ENCODE assay signal across 10 cellular contexts in genomic region chr13:44117351-44117750, GRCh38.
DNase-seq lines count a peak whose midpoint lies in the region; ATAC-seq, FAIRE-seq and TF ChIP-seq lines count a peak whose summit lies in the region.
"Had no signal": no experiment of that assay in that cellular context is flagged by ENCODE, and none has a peak within 500 bp of the region (broad histone marks: within the 10 kb centered on the region; RNA-seq: fewer than 3 reads in every experiment).

No MANE protein-coding gene starts in this region.

- no peak overlapping the region for H3K14ac ChIP-seq in IMR-90 (replicated peaks; ENCODE audit: low read depth, low read length)

- no peaks in the 10 kb centered on the region for H3K27me3 Mint-ChIP-seq in central memory CD8-positive, alpha-beta T cell

- WGBS in IMR-90 (ENCODE audit: extremely low coverage in 2 of 2, insufficient read length in 1 of 2), 2 experiments = 0% methylated on average over 1 of the region's 3 CpGs; no CpG with 5 or more reads in 1 of the 2 experiments
- WGBS in right lobe of liver (ENCODE audit: insufficient coverage, low coverage, low lambda C conversion rate, missing lambda C conversion rate) = 4% methylated on average over 3 of the region's 3 CpGs
- WGBS in ovary, 3 donors = 9 to 15% (median 10%) methylated on average over 3 of the region's 3 CpGs

- no peak overlapping the region for H2BK15ac ChIP-seq in IMR-90 (ENCODE audit: low read depth, low read length)

- DNase-seq in IMR-90 = peak; percentile 48
- DNase-seq in central memory CD8-positive, alpha-beta T cell (ENCODE audit: low spot score in 2 of 2) = no peak
- no peak for DNase-seq in right lobe of liver
- DNase-seq in NCI-H2196 (lab: John Stamatoyannopoulos, UW; ENCODE audit: unreplicated experiment) = no peak
- DNase-seq in ovary = no peak
- no peak for DNase-seq in NCI-H128 (lab: John Stamatoyannopoulos, UW; ENCODE audit: unreplicated experiment)
- no peak for DNase-seq in GM12891 (ENCODE audit: insufficient read length, low spot score)
- DNase-seq: PC-9 had no signal

- H3K79me1 ChIP-seq in IMR-90 (ENCODE audit: low read depth in 1 of 2, low read length in 2 of 2) = no peaks in the 10 kb centered on the region

- H3K79me2 ChIP-seq in ACC112 (ENCODE audit: control insufficient read depth, insufficient read depth, low read length, unreplicated experiment) = no peaks in the 10 kb centered on the region

- H3K9me3 ChIP-seq in IMR-90 (ENCODE audit: control insufficient read depth, insufficient read depth, low read length) (no peaks in the 10 kb centered on the region), right lobe of liver (no peaks in the 10 kb centered on the region), ovary (no peaks in the 10 kb centered on the region)
- H3K9me3 ChIP-seq: neutrophil had no signal

- TF ChIP-seq POLR2A in IMR-90 (IDR thresholded peaks at IDR 0.05; ENCODE audit: low read depth, low read length) = no peak
- TF ChIP-seq POLR2A in right lobe of liver (IDR thresholded peaks at IDR 0.05) = no peak
- TF ChIP-seq POLR2A in ovary (IDR thresholded peaks at IDR 0.05) = no peak
- TF ChIP-seq POLR2A in GM12891 (IDR thresholded peaks at IDR 0.05; ENCODE audit: low read depth, low read length) = no peak

- no peak overlapping the region for H2BK120ac ChIP-seq in IMR-90 (ENCODE audit: low read depth, low read length)

- intact Hi-C loops in IMR-90 (cut with micrococcal nuclease) = no loop called here
- intact Hi-C loops in right lobe of liver (cut with DNase I) = no loop called here
- intact Hi-C loops in ovary (cut with DNase I) = no loop called here

- no peak overlapping the region for H3K9ac ChIP-seq in IMR-90 (ENCODE audit: low read depth, low read length)

- H2AFZ ChIP-seq in ACC112 (ENCODE audit: low read length, unreplicated experiment) (peak overlapping the region; percentile 33), IMR-90 (replicated peaks; ENCODE audit: low read length, poor library complexity) (no peak overlapping the region)
- H2AFZ ChIP-seq: PC-9 had no signal

- no peak for TF ChIP-seq EP300 in ovary (IDR thresholded peaks at IDR 0.05)

- no peak overlapping the region for H2AK5ac ChIP-seq in IMR-90 (ENCODE audit: low read depth, low read length)

- H3K36me3 Mint-ChIP-seq in central memory CD8-positive, alpha-beta T cell (ENCODE audit: insufficient read depth) = peaks cover 2% of the 10 kb centered on the region

- no peak overlapping the region for H3K4ac ChIP-seq in IMR-90 (ENCODE audit: low read depth, low read length)

- H4K8ac ChIP-seq in IMR-90 (ENCODE audit: low read depth in 2 of 2, low read length in 2 of 2) = peak overlapping the region in 1 of 2 experiments; percentile 44; a peak in 1 of 4 replicates

- in situ Hi-C loops in IMR-90 (cut with MboI; ENCODE audit: low sequenced_read_pairs) = no loop called here

- FAIRE-seq in GM12891 (lab: Jason Lieb, UNC) = no peak

- no peak for TF ChIP-seq RAD21 in IMR-90 (IDR thresholded peaks at IDR 0.05; ENCODE audit: low read length)

- no peak overlapping the region for H4K5ac ChIP-seq in IMR-90 (ENCODE audit: low read depth, low read length)

- no peak overlapping the region for H3K4me3 ChIP-seq in ACC112 (ENCODE audit: low read depth, low read length)
- H3K4me3 ChIP-seq in IMR-90 (ENCODE audit: insufficient read depth, low read depth, low read length) = no peak overlapping the region
- H3K4me3 ChIP-seq in right lobe of liver = no peak overlapping the region
- H3K4me3 ChIP-seq in ovary = no peak overlapping the region
- H3K4me3 ChIP-seq: PC-9 had no signal

- no peaks in the 10 kb centered on the region for H4K20me1 ChIP-seq in IMR-90 (ENCODE audit: insufficient read depth, low read length)

- peak overlapping the region; percentile 4; the same call in 1 of the 2 replicates for H3K18ac ChIP-seq in IMR-90 (ENCODE audit: low read depth, low read length)

- peaks cover 6% of the 10 kb centered on the region; the same call in 1 of the 2 replicates for H3K9me1 ChIP-seq in IMR-90 (ENCODE audit: insufficient read depth, low read length)

- H3K27me3 ChIP-seq in ACC112 (ENCODE audit: insufficient read depth, low read length) = no peaks in the 10 kb centered on the region
- no peaks in the 10 kb centered on the region for H3K27me3 ChIP-seq in IMR-90 (ENCODE audit: control insufficient read depth, insufficient read depth, low read length)
- no peaks in the 10 kb centered on the region for H3K27me3 ChIP-seq in right lobe of liver
- no peaks in the 10 kb centered on the region for H3K27me3 ChIP-seq in ovary
- H3K27me3 ChIP-seq: neutrophil had no signal

- H3K4me3 Mint-ChIP-seq in central memory CD8-positive, alpha-beta T cell = peak overlapping the region; percentile 16

- CTCF ChIA-PET in IMR-90 (lab: Yijun Ruan, JAX) = interaction anchor here (0.6 to 1.3 kb wide), 3 partner anchors 11 to 137 kb away, joined by 3 read pairs; no protein-coding TSS in a partner anchor

- H3K27ac ChIP-seq in ACC112 (ENCODE audit: low read depth, low read length) (no peak overlapping the region), IMR-90 (ENCODE audit: insufficient read depth, low read length) (no peak overlapping the region), right lobe of liver (peak overlapping the region in 1 of 3 donors; percentile 0), ovary (no peak overlapping the region)
- H3K27ac ChIP-seq: neutrophil, PC-9 had no signal

- no peak overlapping the region for H2BK5ac ChIP-seq in IMR-90 (ENCODE audit: low read depth, low read length, poor library complexity, severe bottlenecking)

- H3K9me3 Mint-ChIP-seq in central memory CD8-positive, alpha-beta T cell = no peaks in the 10 kb centered on the region

- POLR2A ChIA-PET in IMR-90 (lab: Charles Lee; ENCODE audit: unreplicated experiment) = no interaction called here

- no peak overlapping the region for H3K56ac ChIP-seq in IMR-90 (ENCODE audit: extremely low read depth, insufficient read depth, low read length)

- H3K4me1 Mint-ChIP-seq in central memory CD8-positive, alpha-beta T cell = peaks cover 48% of the 10 kb centered on the region

- H3K27ac Mint-ChIP-seq in central memory CD8-positive, alpha-beta T cell (ENCODE audit: low read depth) = peak overlapping the region; percentile 80

- peak; percentile 89 for ATAC-seq in IMR-90 (ENCODE audit: low read depth)
- peak; percentile 41 for ATAC-seq in central memory CD8-positive, alpha-beta T cell (replicated peaks; ENCODE audit: extremely low read depth, poor library complexity, severe bottlenecking)
- ATAC-seq in right lobe of liver = peak; percentile 69 to 79 (median 70)

- peak overlapping the region; percentile 64 for H3K4me2 ChIP-seq in IMR-90 (ENCODE audit: low read depth, low read length)
- H3K4me2 ChIP-seq: PC-9 had no signal

- H3K23ac ChIP-seq in IMR-90 (ENCODE audit: low read depth, low read length) = no peak overlapping the region

- H4K91ac ChIP-seq in IMR-90 (ENCODE audit: insufficient read depth, low read depth, low read length) = no peak overlapping the region

- BruUV-seq in IMR-90 (replicated peaks; lab: Mats Ljungman, UMichigan) = no TSS peak

- H3K4me1 ChIP-seq in ACC112 (ENCODE audit: control insufficient read depth, insufficient read depth, low read length, unreplicated experiment) = no peaks in the 10 kb centered on the region
- peaks cover 2% of the 10 kb centered on the region; the same call in 1 of the 2 replicates for H3K4me1 ChIP-seq in IMR-90 (ENCODE audit: control insufficient read depth, insufficient read depth, low read length)
- peaks cover 0 to 8% (median 3%) of the 10 kb centered on the region in 4 donors for H3K4me1 ChIP-seq in right lobe of liver
- H3K4me1 ChIP-seq in ovary (ENCODE audit: insufficient read depth) = no peaks in the 10 kb centered on the region

- dilution Hi-C loops in IMR-90 (cut with HindIII; ENCODE audit: low sequenced_read_pairs, unreplicated experiment) = no loop called here

- TF ChIP-seq CTCF in IMR-90 (conservative IDR thresholded peaks at IDR 0.05; ENCODE audit: low read depth, low read length) = no peak
- TF ChIP-seq CTCF in right lobe of liver (IDR thresholded peaks at IDR 0.05) = no peak
- TF ChIP-seq CTCF in ovary (IDR thresholded peaks at IDR 0.05) = no peak

- no peak overlapping the region for H2AK9ac ChIP-seq in IMR-90 (replicated peaks; ENCODE audit: low read depth, low read length, poor library complexity)

- H3K36me3 ChIP-seq in ACC112 (ENCODE audit: insufficient read depth, low read length) = no peaks in the 10 kb centered on the region
- no peaks in the 10 kb centered on the region for H3K36me3 ChIP-seq in IMR-90 (ENCODE audit: control insufficient read depth, insufficient read depth, low read length)
- H3K36me3 ChIP-seq in right lobe of liver = no peaks in the 10 kb centered on the region
- H3K36me3 ChIP-seq in ovary = no peaks in the 10 kb centered on the region
- H3K36me3 ChIP-seq: neutrophil had no signal

- H2BK20ac ChIP-seq in IMR-90 (ENCODE audit: low read depth, low read length) = no peak overlapping the region

TF ChIP-seq in IMR-90, 13 proteins besides CTCF, POLR2A, EP300 and RAD21 (continues in another document):
- no peak for TF ChIP-seq SMC3 (IDR thresholded peaks at IDR 0.05; ENCODE audit: low read depth, low read length)
- TF ChIP-seq, protein P1, sequence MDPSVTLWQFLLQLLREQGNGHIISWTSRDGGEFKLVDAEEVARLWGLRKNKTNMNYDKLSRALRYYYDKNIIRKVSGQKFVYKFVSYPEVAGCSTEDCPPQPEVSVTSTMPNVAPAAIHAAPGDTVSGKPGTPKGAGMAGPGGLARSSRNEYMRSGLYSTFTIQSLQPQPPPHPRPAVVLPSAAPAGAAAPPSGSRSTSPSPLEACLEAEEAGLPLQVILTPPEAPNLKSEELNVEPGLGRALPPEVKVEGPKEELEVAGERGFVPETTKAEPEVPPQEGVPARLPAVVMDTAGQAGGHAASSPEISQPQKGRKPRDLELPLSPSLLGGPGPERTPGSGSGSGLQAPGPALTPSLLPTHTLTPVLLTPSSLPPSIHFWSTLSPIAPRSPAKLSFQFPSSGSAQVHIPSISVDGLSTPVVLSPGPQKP (IDR thresholded peaks at IDR 0.05; ENCODE audit: borderline replicate concordance, low read depth, low read length) = no peak
- no peak for TF ChIP-seq MAZ (IDR thresholded peaks at IDR 0.05; ENCODE audit: borderline replicate concordance, low read depth, low read length)

TF ChIP-seq in GM12891, 5 proteins besides CTCF, POLR2A, EP300 and RAD21:
- TF ChIP-seq POU2F2 (IDR thresholded peaks at IDR 0.05; ENCODE audit: low read depth, low read length) (no peak), TAF1 (IDR thresholded peaks at IDR 0.05; ENCODE audit: low read depth, low read length) (no peak), POLR2AphosphoS5 (IDR thresholded peaks at IDR 0.05; ENCODE audit: low read depth, low read length) (no peak), PAX5 (IDR thresholded peaks at IDR 0.05; ENCODE audit: insufficient read depth, low read length, severe bottlenecking) (no peak), SPI1 (IDR thresholded peaks at IDR 0.05; ENCODE audit: low read depth, low read length) (no peak)
TF ChIP-seq in GM12891: peak in this region for 0.
